ENCODE assay signal across 2 cellular contexts in the genomic region with DNA sequence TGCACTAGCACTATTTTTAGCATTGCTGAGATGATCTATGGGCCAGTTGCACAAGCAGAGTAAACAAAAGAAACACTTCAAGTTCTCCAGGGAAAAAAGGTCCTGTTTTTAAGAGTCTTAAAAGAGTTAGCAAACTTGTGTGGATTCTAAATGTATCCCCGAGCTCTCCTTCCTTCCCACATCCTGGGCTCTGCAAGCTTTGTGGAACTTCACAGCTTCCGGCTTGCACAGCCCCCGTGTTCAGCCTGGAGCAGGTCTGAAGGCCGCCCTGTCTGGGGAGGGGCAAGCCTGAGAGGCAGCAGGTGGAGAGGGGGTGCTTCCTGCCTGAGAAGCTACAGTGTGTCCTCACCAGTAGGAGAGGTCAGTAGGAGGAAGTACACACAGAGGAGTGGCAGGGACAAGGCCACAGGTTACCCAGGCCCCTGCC.
TF ChIP-seq lines count a peak whose summit lies in the region.

No MANE protein-coding gene starts in this region.

TF ChIP-seq in SK-N-SH, 30 proteins besides CTCF, POLR2A, EP300 and RAD21:
- TF ChIP-seq MEF2A (IDR thresholded peaks at IDR 0.05; ENCODE audit: borderline replicate concordance, low read depth): peak; percentile 66; the same call in 1 of the 2 replicates
- TF ChIP-seq, protein P1, sequence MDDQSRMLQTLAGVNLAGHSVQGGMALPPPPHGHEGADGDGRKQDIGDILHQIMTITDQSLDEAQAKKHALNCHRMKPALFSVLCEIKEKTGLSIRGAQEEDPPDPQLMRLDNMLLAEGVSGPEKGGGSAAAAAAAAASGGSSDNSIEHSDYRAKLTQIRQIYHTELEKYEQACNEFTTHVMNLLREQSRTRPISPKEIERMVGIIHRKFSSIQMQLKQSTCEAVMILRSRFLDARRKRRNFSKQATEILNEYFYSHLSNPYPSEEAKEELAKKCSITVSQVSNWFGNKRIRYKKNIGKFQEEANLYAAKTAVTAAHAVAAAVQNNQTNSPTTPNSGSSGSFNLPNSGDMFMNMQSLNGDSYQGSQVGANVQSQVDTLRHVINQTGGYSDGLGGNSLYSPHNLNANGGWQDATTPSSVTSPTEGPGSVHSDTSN (IDR thresholded peaks at IDR 0.05): 0 out of 2 replicates have a peak, but pooled peaks have one; percentile 13
- TF ChIP-seq TEAD4 (IDR thresholded peaks at IDR 0.05; ENCODE audit: borderline replicate concordance, insufficient read depth): no peak
TF ChIP-seq in SK-N-SH: peak in this region for 2.

TF ChIP-seq in H1, 55 proteins besides CTCF, POLR2A, EP300 and RAD21:
- TF ChIP-seq TCF12 (IDR thresholded peaks at IDR 0.05; ENCODE audit: low read depth, low read length) (no peak), SP2 (IDR thresholded peaks at IDR 0.05; ENCODE audit: low read length) (no peak), CHD1 (IDR thresholded peaks at IDR 0.05; ENCODE audit: low read depth, low read length) (no peak), CEBPB (IDR thresholded peaks at IDR 0.05; ENCODE audit: low read depth, low read length) (no peak), YY1 (IDR thresholded peaks at IDR 0.05; ENCODE audit: low read depth, low read length) (no peak), SIX5 (IDR thresholded peaks at IDR 0.05; ENCODE audit: low read depth, low read length) (no peak), BACH1 (IDR thresholded peaks at IDR 0.05; ENCODE audit: low read length) (no peak), MAFK (IDR thresholded peaks at IDR 0.05; ENCODE audit: low read depth, low read length) (no peak)
- TF ChIP-seq, protein P2, sequence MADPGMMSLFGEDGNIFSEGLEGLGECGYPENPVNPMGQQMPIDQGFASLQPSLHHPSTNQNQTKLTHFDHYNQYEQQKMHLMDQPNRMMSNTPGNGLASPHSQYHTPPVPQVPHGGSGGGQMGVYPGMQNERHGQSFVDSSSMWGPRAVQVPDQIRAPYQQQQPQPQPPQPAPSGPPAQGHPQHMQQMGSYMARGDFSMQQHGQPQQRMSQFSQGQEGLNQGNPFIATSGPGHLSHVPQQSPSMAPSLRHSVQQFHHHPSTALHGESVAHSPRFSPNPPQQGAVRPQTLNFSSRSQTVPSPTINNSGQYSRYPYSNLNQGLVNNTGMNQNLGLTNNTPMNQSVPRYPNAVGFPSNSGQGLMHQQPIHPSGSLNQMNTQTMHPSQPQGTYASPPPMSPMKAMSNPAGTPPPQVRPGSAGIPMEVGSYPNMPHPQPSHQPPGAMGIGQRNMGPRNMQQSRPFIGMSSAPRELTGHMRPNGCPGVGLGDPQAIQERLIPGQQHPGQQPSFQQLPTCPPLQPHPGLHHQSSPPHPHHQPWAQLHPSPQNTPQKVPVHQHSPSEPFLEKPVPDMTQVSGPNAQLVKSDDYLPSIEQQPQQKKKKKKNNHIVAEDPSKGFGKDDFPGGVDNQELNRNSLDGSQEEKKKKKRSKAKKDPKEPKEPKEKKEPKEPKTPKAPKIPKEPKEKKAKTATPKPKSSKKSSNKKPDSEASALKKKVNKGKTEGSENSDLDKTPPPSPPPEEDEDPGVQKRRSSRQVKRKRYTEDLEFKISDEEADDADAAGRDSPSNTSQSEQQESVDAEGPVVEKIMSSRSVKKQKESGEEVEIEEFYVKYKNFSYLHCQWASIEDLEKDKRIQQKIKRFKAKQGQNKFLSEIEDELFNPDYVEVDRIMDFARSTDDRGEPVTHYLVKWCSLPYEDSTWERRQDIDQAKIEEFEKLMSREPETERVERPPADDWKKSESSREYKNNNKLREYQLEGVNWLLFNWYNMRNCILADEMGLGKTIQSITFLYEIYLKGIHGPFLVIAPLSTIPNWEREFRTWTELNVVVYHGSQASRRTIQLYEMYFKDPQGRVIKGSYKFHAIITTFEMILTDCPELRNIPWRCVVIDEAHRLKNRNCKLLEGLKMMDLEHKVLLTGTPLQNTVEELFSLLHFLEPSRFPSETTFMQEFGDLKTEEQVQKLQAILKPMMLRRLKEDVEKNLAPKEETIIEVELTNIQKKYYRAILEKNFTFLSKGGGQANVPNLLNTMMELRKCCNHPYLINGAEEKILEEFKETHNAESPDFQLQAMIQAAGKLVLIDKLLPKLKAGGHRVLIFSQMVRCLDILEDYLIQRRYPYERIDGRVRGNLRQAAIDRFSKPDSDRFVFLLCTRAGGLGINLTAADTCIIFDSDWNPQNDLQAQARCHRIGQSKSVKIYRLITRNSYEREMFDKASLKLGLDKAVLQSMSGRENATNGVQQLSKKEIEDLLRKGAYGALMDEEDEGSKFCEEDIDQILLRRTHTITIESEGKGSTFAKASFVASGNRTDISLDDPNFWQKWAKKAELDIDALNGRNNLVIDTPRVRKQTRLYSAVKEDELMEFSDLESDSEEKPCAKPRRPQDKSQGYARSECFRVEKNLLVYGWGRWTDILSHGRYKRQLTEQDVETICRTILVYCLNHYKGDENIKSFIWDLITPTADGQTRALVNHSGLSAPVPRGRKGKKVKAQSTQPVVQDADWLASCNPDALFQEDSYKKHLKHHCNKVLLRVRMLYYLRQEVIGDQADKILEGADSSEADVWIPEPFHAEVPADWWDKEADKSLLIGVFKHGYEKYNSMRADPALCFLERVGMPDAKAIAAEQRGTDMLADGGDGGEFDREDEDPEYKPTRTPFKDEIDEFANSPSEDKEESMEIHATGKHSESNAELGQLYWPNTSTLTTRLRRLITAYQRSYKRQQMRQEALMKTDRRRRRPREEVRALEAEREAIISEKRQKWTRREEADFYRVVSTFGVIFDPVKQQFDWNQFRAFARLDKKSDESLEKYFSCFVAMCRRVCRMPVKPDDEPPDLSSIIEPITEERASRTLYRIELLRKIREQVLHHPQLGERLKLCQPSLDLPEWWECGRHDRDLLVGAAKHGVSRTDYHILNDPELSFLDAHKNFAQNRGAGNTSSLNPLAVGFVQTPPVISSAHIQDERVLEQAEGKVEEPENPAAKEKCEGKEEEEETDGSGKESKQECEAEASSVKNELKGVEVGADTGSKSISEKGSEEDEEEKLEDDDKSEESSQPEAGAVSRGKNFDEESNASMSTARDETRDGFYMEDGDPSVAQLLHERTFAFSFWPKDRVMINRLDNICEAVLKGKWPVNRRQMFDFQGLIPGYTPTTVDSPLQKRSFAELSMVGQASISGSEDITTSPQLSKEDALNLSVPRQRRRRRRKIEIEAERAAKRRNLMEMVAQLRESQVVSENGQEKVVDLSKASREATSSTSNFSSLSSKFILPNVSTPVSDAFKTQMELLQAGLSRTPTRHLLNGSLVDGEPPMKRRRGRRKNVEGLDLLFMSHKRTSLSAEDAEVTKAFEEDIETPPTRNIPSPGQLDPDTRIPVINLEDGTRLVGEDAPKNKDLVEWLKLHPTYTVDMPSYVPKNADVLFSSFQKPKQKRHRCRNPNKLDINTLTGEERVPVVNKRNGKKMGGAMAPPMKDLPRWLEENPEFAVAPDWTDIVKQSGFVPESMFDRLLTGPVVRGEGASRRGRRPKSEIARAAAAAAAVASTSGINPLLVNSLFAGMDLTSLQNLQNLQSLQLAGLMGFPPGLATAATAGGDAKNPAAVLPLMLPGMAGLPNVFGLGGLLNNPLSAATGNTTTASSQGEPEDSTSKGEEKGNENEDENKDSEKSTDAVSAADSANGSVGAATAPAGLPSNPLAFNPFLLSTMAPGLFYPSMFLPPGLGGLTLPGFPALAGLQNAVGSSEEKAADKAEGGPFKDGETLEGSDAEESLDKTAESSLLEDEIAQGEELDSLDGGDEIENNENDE (IDR thresholded peaks at IDR 0.05; ENCODE audit: insufficient replicate concordance, low read length): no peak
- TF ChIP-seq, protein P3, sequence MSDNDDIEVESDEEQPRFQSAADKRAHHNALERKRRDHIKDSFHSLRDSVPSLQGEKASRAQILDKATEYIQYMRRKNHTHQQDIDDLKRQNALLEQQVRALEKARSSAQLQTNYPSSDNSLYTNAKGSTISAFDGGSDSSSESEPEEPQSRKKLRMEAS (IDR thresholded peaks at IDR 0.05): no peak
